8 cellular contexts compared by ENCODE assay signal in the genomic region with DNA sequence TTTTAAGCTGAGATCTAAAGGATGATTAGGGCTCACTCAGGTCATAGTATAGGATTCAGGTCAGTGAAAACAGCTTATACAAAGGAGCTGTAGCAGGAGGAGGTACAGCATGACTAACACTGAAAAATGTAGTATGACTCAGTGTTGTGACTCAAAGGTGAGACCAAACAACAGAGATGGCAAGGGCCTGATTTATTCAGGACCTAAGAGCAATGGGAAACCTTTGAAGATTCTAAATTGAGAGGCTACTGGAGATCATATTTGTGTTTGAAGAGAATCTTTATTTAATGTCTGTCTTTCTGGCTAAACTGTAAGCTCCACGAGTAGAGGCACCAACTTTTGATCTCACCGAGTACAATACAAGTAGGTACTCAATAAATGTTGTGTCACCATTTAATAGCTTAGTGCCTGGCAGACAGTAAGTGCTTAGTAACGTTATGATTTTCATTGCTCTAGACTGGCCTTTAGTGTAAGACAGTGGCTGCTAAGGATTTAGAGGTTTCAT. TPM values are rescaled to one million over a fixed set of nuclear protein-coding genes. Genes with fewer than 3 reads are reported as not detected.
A peak's percentile ranks its signal among the peaks of the same experiment; 100 is the strongest.
DNase-seq lines count a peak whose midpoint lies in the region; ATAC-seq and TF ChIP-seq lines count a peak whose summit lies in the region.

No MANE protein-coding gene starts in this region.

- no peaks in the 10 kb centered on the region for H3K27me3 Mint-ChIP-seq in neural progenitor cell (ENCODE audit: insufficient read depth, low read depth)
- H3K27me3 Mint-ChIP-seq in activated T-helper 2 cell treated with anti-CD3 and anti-CD28 coated beads, Interferon-gamma antibody, Interleukin-2, Interleukin-4, amounts not matched to agents 10 μg/mL and 5 μg/mL and 100 μg/mL, durations not matched to agents 14 hours and 24 hours and 36 hours (ENCODE audit: low read depth): no peaks in the 10 kb centered on the region

- H3K36me3 Mint-ChIP-seq in neural progenitor cell: peaks cover 5% of the 10 kb centered on the region
- H3K36me3 Mint-ChIP-seq in activated T-helper 2 cell treated with anti-CD3 and anti-CD28 coated beads, Interferon-gamma antibody, Interleukin-2, Interleukin-4, amounts not matched to agents 10 μg/mL and 5 μg/mL and 100 μg/mL, durations not matched to agents 14 hours and 24 hours and 36 hours (ENCODE audit: low read depth): no peaks in the 10 kb centered on the region

- H3K27me3 ChIP-seq in adipocyte (replicated peaks; ENCODE audit: control insufficient read depth, insufficient read depth, low read length): no peaks in the 10 kb centered on the region
- H3K27me3 ChIP-seq in neural progenitor cell: no peaks in the 10 kb centered on the region

- H3K4me3 ChIP-seq in adipocyte (ENCODE audit: low read length): no peak overlapping the region
- H3K4me3 ChIP-seq in neural progenitor cell: no peak overlapping the region

- no peak for TF ChIP-seq POLR2A in GM18505 (IDR thresholded peaks at IDR 0.05; ENCODE audit: borderline replicate concordance, extremely low read depth, insufficient read depth, insufficient read length)

- no peak overlapping the region for H3K4me3 Mint-ChIP-seq in neural progenitor cell
- no peak overlapping the region for H3K4me3 Mint-ChIP-seq in activated T-helper 2 cell treated with anti-CD3 and anti-CD28 coated beads, Interferon-gamma antibody, Interleukin-2, Interleukin-4, amounts not matched to agents 10 μg/mL and 5 μg/mL and 100 μg/mL, durations not matched to agents 14 hours and 24 hours and 36 hours (ENCODE audit: low read depth)

- H3K9me3 ChIP-seq in adipocyte (ENCODE audit: control insufficient read depth, low read length) (no peaks in the 10 kb centered on the region), neural progenitor cell (ENCODE audit: low read depth) (no peaks in the 10 kb centered on the region)

- ATAC-seq in GM18505 (IDR thresholded peaks at IDR 0.05; ENCODE audit: unreplicated experiment): peak; percentile 68
- peak; percentile 82 for ATAC-seq in HG02981 (IDR thresholded peaks at IDR 0.05; ENCODE audit: unreplicated experiment)

- H3K4me2 ChIP-seq in neural progenitor cell: no peak overlapping the region

- H3K4me1 ChIP-seq in adipocyte (ENCODE audit: control insufficient read depth, insufficient read depth, low read length) (peaks cover 13% of the 10 kb centered on the region), neural progenitor cell (peaks cover 12% of the 10 kb centered on the region)

- H3K27ac ChIP-seq in neural progenitor cell: no peak overlapping the region

- H3F3A ChIP-seq in neural progenitor cell (ENCODE audit: low read depth): no peaks in the 10 kb centered on the region

- H4K20me1 ChIP-seq in neural progenitor cell (ENCODE audit: low read depth): no peaks in the 10 kb centered on the region

- peak overlapping the region; percentile 30 for H3K27ac Mint-ChIP-seq in neural progenitor cell
- no peak overlapping the region for H3K27ac Mint-ChIP-seq in activated T-helper 2 cell treated with anti-CD3 and anti-CD28 coated beads, Interferon-gamma antibody, Interleukin-2, Interleukin-4, amounts not matched to agents 10 μg/mL and 5 μg/mL and 100 μg/mL, durations not matched to agents 14 hours and 24 hours and 36 hours

- no peak for TF ChIP-seq CTCF in neural progenitor cell (IDR thresholded peaks at IDR 0.05)

- H3K36me3 ChIP-seq in adipocyte (ENCODE audit: control insufficient read depth, insufficient read depth, low read length, severe bottlenecking): no peaks in the 10 kb centered on the region
- peaks cover 8% of the 10 kb centered on the region for H3K36me3 ChIP-seq in neural progenitor cell

- peaks cover 6% of the 10 kb centered on the region for H3K4me1 Mint-ChIP-seq in neural progenitor cell
- no peaks in the 10 kb centered on the region for H3K4me1 Mint-ChIP-seq in activated T-helper 2 cell treated with anti-CD3 and anti-CD28 coated beads, Interferon-gamma antibody, Interleukin-2, Interleukin-4, amounts not matched to agents 10 μg/mL and 5 μg/mL and 100 μg/mL, durations not matched to agents 14 hours and 24 hours and 36 hours (ENCODE audit: low read depth)

- H3K79me2 ChIP-seq in neural progenitor cell (ENCODE audit: low read depth): peaks cover 5% of the 10 kb centered on the region

- intact Hi-C loops in activated T-helper 2 cell treated with anti-CD3 and anti-CD28 coated beads, Interferon-gamma antibody, Interleukin-2, Interleukin-4, amounts not matched to agents 10 μg/mL and 5 μg/mL and 100 μg/mL, durations not matched to agents 14 hours and 24 hours and 36 hours (cut with micrococcal nuclease): no loop called here

- H3K9me3 Mint-ChIP-seq in neural progenitor cell: no peaks in the 10 kb centered on the region
- no peaks in the 10 kb centered on the region for H3K9me3 Mint-ChIP-seq in activated T-helper 2 cell treated with anti-CD3 and anti-CD28 coated beads, Interferon-gamma antibody, Interleukin-2, Interleukin-4, amounts not matched to agents 10 μg/mL and 5 μg/mL and 100 μg/mL, durations not matched to agents 14 hours and 24 hours and 36 hours

- DNase-seq in adipocyte (ENCODE audit: low read depth) (peak; percentile 50), neural progenitor cell (ENCODE audit: low spot score) (no peak), inferior parietal cortex (ENCODE audit: extremely low spot score) (no peak), NCI-H748 treated with DMSO at 0.1 percent for 48 hours (lab: John Stamatoyannopoulos, UW) (no peak), GF-D8 (lab: John Stamatoyannopoulos, UW) (no peak)
- no peak for DNase-seq in activated T-helper 2 cell treated with anti-CD3 and anti-CD28 coated beads, Interferon-gamma antibody, Interleukin-2, Interleukin-4, amounts not matched to agents 10 μg/mL and 5 μg/mL and 100 μg/mL, durations not matched to agents 14 hours and 24 hours and 36 hours (ENCODE audit: low spot score)

- H3K9ac ChIP-seq in adipocyte (ENCODE audit: low read length) (no peak overlapping the region), neural progenitor cell (no peak overlapping the region)

- H2AFZ ChIP-seq in neural progenitor cell (replicated peaks): no peak overlapping the region

RNA-seq across cellular contexts. Expression of a gene that starts 43.5 kb away (rescaled TPM):
- total RNA-seq in neural progenitor cell (ENCODE audit: low replicate concordance): 16.9 and 25.8 TPM in 2 replicates
- not detected in 2 replicates for total RNA-seq in activated T-helper 2 cell treated with anti-CD3 and anti-CD28 coated beads, Interferon-gamma antibody, Interleukin-2, Interleukin-4, amounts not matched to agents 10 μg/mL and 5 μg/mL and 100 μg/mL, durations not matched to agents 14 hours and 24 hours and 36 hours

Comparison
In these comparisons a context has a peak if more than half of its experiments do, and no peak if none do; other contexts are left out.
1. RNA of a gene that starts 43.5 kb away (total RNA-seq): 16.9 to 25.8 TPM in neural progenitor cell; not detected in activated T-helper 2 cell treated with anti-CD3 and anti-CD28 coated beads, Interferon-gamma antibody, Interleukin-2, Interleukin-4, amounts not matched to agents 10 μg/mL and 5 μg/mL and 100 μg/mL, durations not matched to agents 14 hours and 24 hours and 36 hours; every median in the first group is over 10 times any median in the second.